In the genomic region with DNA sequence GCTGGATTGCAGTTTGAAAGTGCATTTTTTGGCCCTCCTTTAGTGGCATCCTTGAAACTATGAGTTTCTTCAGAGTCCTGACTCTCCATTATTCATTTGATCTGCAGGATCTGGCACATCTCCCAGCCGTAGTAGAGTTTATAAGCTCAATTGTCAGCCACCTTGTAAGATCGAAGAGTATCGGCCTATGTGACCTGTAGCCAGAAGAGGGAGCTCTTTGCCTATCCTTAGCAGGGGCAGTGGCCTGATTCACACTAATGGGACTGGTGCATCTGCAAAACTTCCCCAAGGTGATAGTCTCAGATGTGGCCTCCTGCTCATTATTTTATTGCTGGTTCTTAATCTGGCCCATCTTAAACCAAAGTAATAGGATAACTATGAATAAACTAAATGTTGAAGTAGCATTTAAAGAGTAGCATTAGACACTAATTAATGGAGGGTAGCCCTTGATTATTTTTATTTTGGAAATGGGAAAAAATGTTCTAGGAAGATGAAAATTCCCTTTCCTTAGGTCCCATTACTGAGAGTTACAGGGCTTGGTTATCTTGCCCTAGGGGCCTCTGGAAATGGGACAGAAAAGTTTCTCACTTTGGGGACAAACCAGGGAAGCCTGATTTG, we compare ENCODE assay signal across 8 cellular contexts. TPM values are rescaled to one million over a fixed set of nuclear protein-coding genes. Genes with fewer than 3 reads are reported as not detected.
DNase-seq lines count a peak whose midpoint lies in the region; ATAC-seq and TF ChIP-seq lines count a peak whose summit lies in the region.

No MANE protein-coding gene starts in this region.

- no peak overlapping the region for H2BK15ac ChIP-seq in mesendoderm (replicated peaks; ENCODE audit: low read depth)

- no peak overlapping the region for H3K4ac ChIP-seq in mesendoderm (ENCODE audit: low read depth, low read length)

- H3K27ac ChIP-seq in CD4-positive, alpha-beta T cell (ENCODE audit: low read depth, low read length): no peak overlapping the region
- H3K27ac ChIP-seq in mesendoderm (ENCODE audit: low read depth, low read length): no peak overlapping the region

- H3K23ac ChIP-seq in mesendoderm (ENCODE audit: low read length): no peak overlapping the region

- peak; percentile 91 for TF ChIP-seq CTCF in CD4-positive, alpha-beta T cell (IDR thresholded peaks at IDR 0.05)

- H2BK5ac ChIP-seq in mesendoderm (ENCODE audit: low read length): no peak overlapping the region

- no peak overlapping the region for H3K4me3 ChIP-seq in mesendoderm (ENCODE audit: low read length)

- CTCF ChIA-PET in CD4-positive, alpha-beta T cell (lab: Charles Lee): interaction anchor here (0.5 to 1.6 kb wide), 23 partner anchors 8 to 408 kb away, joined by 3 to 15 read pairs (median 4); partner anchors contain the start of gene SLC9C1

- peak; percentile 40 to 63 (median 52) for DNase-seq in CD4-positive, alpha-beta T cell
- DNase-seq in GM19240 (ENCODE audit: insufficient read length, low spot score) (peak; percentile 37), NCI-H510A (lab: John Stamatoyannopoulos, UW) (peak; percentile 44), mesendoderm (peak; percentile 83)
- DNase-seq in activated CD4-positive, alpha-beta T cell treated with anti-CD3 and anti-CD28 coated beads for 24 hours (ENCODE audit: low read depth in 2 of 2): peak; percentile 28 to 46
- DNase-seq in effector CD4-positive, alpha-beta T cell: peak; percentile 51
- peak; percentile 66 for DNase-seq in stimulated activated naive B cell treated with anti-CD40 and anti-IgM and Interleukin-4, amounts not matched to agents 10 μg/mL and 1 μg/mL and 100 μg/mL, for 72 hours

- H3K9ac ChIP-seq in mesendoderm (ENCODE audit: low read length): no peak overlapping the region

- H3K79me2 ChIP-seq in mesendoderm (ENCODE audit: control insufficient read depth, insufficient read depth, low read length): no peaks in the 10 kb centered on the region

- H3K9me3 ChIP-seq in CD4-positive, alpha-beta T cell (ENCODE audit: control insufficient read depth, low read length): no peaks in the 10 kb centered on the region

- no peaks in the 10 kb centered on the region for H3K79me1 ChIP-seq in mesendoderm (ENCODE audit: low read length)

- H4K5ac ChIP-seq in mesendoderm (ENCODE audit: low read length): no peak overlapping the region

- no peaks in the 10 kb centered on the region for H3K4me1 ChIP-seq in mesendoderm (ENCODE audit: control insufficient read depth, low read depth, low read length)

- no peak overlapping the region for H4K8ac ChIP-seq in mesendoderm (ENCODE audit: low read depth, low read length)

- no peak overlapping the region for H3K18ac ChIP-seq in mesendoderm (ENCODE audit: low read length)

- peak; percentile 98 for ATAC-seq in CD4-positive, alpha-beta T cell (ENCODE audit: poor library complexity)
- ATAC-seq in HG03280 (IDR thresholded peaks at IDR 0.05; ENCODE audit: unreplicated experiment): peak; percentile 45
- peak; percentile 46 to 54 for ATAC-seq in stimulated activated naive B cell treated with anti-CD40 and anti-IgM and Interleukin-4, amounts not matched to agents 10 μg/mL and 1 μg/mL and 100 μg/mL, for 72 hours (replicated peaks)

- no peak overlapping the region for H3K56ac ChIP-seq in mesendoderm (ENCODE audit: low read length)

- H3K27me3 ChIP-seq in CD4-positive, alpha-beta T cell (ENCODE audit: control insufficient read depth, insufficient read depth, low read length): no peaks in the 10 kb centered on the region
- H3K27me3 ChIP-seq in mesendoderm (ENCODE audit: insufficient read depth, low read length, poor library complexity): no peaks in the 10 kb centered on the region

- no peak overlapping the region for H2AK5ac ChIP-seq in mesendoderm (ENCODE audit: low read length)

- peaks cover 14% of the 10 kb centered on the region for H3K4me1 Mint-ChIP-seq in CD4-positive, alpha-beta T cell (ENCODE audit: low read depth)
- H3K4me1 Mint-ChIP-seq in stimulated activated naive B cell treated with anti-CD40 and anti-IgM and Interleukin-4, amounts not matched to agents 10 μg/mL and 1 μg/mL and 100 μg/mL, for 72 hours: peaks cover 36 to 50% of the 10 kb centered on the region in 2 donors

- H3K27ac Mint-ChIP-seq in CD4-positive, alpha-beta T cell: no peak overlapping the region
- H3K27ac Mint-ChIP-seq in stimulated activated naive B cell treated with anti-CD40 and anti-IgM and Interleukin-4, amounts not matched to agents 10 μg/mL and 1 μg/mL and 100 μg/mL, for 72 hours: peak overlapping the region; percentile 48

- H3K36me3 Mint-ChIP-seq in CD4-positive, alpha-beta T cell (ENCODE audit: low read depth): peaks cover 10% of the 10 kb centered on the region
- peaks cover 0 to 2% of the 10 kb centered on the region in 2 donors for H3K36me3 Mint-ChIP-seq in stimulated activated naive B cell treated with anti-CD40 and anti-IgM and Interleukin-4, amounts not matched to agents 10 μg/mL and 1 μg/mL and 100 μg/mL, for 72 hours

- H3K4me2 ChIP-seq in mesendoderm (ENCODE audit: low read length): no peak overlapping the region

- H3K9me3 Mint-ChIP-seq in CD4-positive, alpha-beta T cell: no peaks in the 10 kb centered on the region
- no peaks in the 10 kb centered on the region for H3K9me3 Mint-ChIP-seq in stimulated activated naive B cell treated with anti-CD40 and anti-IgM and Interleukin-4, amounts not matched to agents 10 μg/mL and 1 μg/mL and 100 μg/mL, for 72 hours

- intact Hi-C loops in CD4-positive, alpha-beta T cell (cut with DNase I, micrococcal nuclease): loop anchor here (1.0 to 5.0 kb wide), 8 partner anchors 25 to 419 kb away; partner anchors contain the start of gene SLC9C1 (in 1 of the 2)

- no CpG with 5 or more reads among the region's 3 CpGs for WGBS in mesendoderm (ENCODE audit: extremely low coverage, insufficient coverage, low lambda C conversion rate)

- no peak overlapping the region for H3K4me3 Mint-ChIP-seq in CD4-positive, alpha-beta T cell
- no peak overlapping the region for H3K4me3 Mint-ChIP-seq in stimulated activated naive B cell treated with anti-CD40 and anti-IgM and Interleukin-4, amounts not matched to agents 10 μg/mL and 1 μg/mL and 100 μg/mL, for 72 hours

- POLR2A ChIA-PET in CD4-positive, alpha-beta T cell (lab: Charles Lee): interaction anchor here (0.5 to 1.4 kb wide), 13 partner anchors 8 to 450 kb away, joined by 3 to 9 read pairs (median 3); partner anchors contain the start of genes ATG3 and SLC35A5

- no peaks in the 10 kb centered on the region for H3K27me3 Mint-ChIP-seq in CD4-positive, alpha-beta T cell
- no peaks in the 10 kb centered on the region for H3K27me3 Mint-ChIP-seq in stimulated activated naive B cell treated with anti-CD40 and anti-IgM and Interleukin-4, amounts not matched to agents 10 μg/mL and 1 μg/mL and 100 μg/mL, for 72 hours

- H2BK120ac ChIP-seq in mesendoderm (ENCODE audit: low read depth, low read length): no peak overlapping the region

- peaks cover under 1% of the 10 kb centered on the region for H3K36me3 ChIP-seq in mesendoderm (ENCODE audit: control insufficient read depth, insufficient read depth, low read length)

RNA-seq across cellular contexts. Expression of gene GCSAM, which starts 21.2 kb away (rescaled TPM):
- total RNA-seq in CD4-positive, alpha-beta T cell: 1 to 10 TPM; 6.5 to 6.8 TPM
- polyA plus RNA-seq in mesendoderm (2013, experiment 1 of 2): not detected
- not detected for polyA plus RNA-seq in mesendoderm (2013, experiment 2 of 2)

RNA-seq across cellular contexts. Expression of gene C3orf52, which starts 25.7 kb away (rescaled TPM):
- total RNA-seq in CD4-positive, alpha-beta T cell: 1 to 10 TPM; 1.6 to 2.7 TPM
- polyA plus RNA-seq in mesendoderm (2013, experiment 1 of 2): 6.2 TPM
- 6.9 TPM for polyA plus RNA-seq in mesendoderm (2013, experiment 2 of 2)

Comparison
In these comparisons a context has a peak if more than half of its experiments do, and no peak if none do; other contexts are left out.
1. ATAC-seq: peak in every context shown above with its lines; median percentile 98 in CD4-positive, alpha-beta T cell; 50 in stimulated activated naive B cell treated with anti-CD40 and anti-IgM and Interleukin-4, amounts not matched to agents 10 μg/mL and 1 μg/mL and 100 μg/mL, for 72 hours; 45 in HG03280.